Comparison of ENCODE assay signal across 17 cellular contexts in the genomic region with DNA sequence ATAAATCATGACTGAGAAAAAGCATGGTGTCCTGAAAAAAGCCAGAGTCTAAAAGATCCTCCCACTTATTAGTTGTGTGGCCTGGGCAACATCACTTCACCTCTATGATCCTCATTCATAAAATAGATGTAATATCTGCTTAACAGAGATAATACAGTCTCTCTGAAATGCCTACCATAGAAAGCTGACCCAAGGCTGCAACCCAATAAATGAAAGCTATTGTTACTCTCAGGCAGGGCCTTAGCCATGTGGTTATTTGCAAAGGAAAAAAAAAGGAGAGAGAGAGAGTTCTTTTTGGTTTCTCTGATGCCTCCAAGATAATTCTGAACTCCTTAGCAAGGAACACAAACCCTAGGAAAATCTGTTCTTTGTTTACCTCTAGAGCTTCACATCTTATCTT. TPM values are rescaled to one million over a fixed set of nuclear protein-coding genes. Genes with fewer than 3 reads are reported as not detected.
DNase-seq lines count a peak whose midpoint lies in the region; ATAC-seq and TF ChIP-seq lines count a peak whose summit lies in the region.
"Had no signal": no experiment of that assay in that cellular context is flagged by ENCODE, and none has a peak within 500 bp of the region (broad histone marks: within the 10 kb centered on the region; RNA-seq: fewer than 3 reads in every experiment).

No MANE protein-coding gene starts in this region.

- H3K36me3 ChIP-seq in SK-N-SH (replicated peaks in 1 of 2; ENCODE audit: control insufficient read depth in 1 of 2, insufficient read depth in 2 of 2, low read length in 1 of 2) (peaks cover 40 to 42% of the 10 kb centered on the region in 2 experiments), brain microvascular endothelial cell (replicated peaks) (no peaks in the 10 kb centered on the region), lower lobe of right lung (peaks cover 6% of the 10 kb centered on the region)
- H3K36me3 ChIP-seq: BLaER1, HAP-1 had no signal

- H3K27me3 ChIP-seq in SK-N-SH (ENCODE audit: insufficient read depth) = no peaks in the 10 kb centered on the region
- H3K27me3 ChIP-seq in brain microvascular endothelial cell (replicated peaks) = no peaks in the 10 kb centered on the region
- no peaks in the 10 kb centered on the region for H3K27me3 ChIP-seq in lower lobe of right lung (ENCODE audit: low read depth)
- H3K27me3 ChIP-seq: BLaER1 had no signal

- H3F3A ChIP-seq in SK-N-SH (replicated peaks; ENCODE audit: insufficient read depth) = no peaks in the 10 kb centered on the region

- no peak overlapping the region for H2AFZ ChIP-seq in SK-N-SH (ENCODE audit: low read depth)

- peak; percentile 53; the same call in 1 of the 3 replicates for ATAC-seq in SK-N-SH treated with all-trans-retinoic acid at 6 μM for 48 hours
- no peak for ATAC-seq in HG03521 (IDR thresholded peaks at IDR 0.05; ENCODE audit: unreplicated experiment)
- ATAC-seq in GM19023 (IDR thresholded peaks at IDR 0.05; ENCODE audit: unreplicated experiment) = no peak
- ATAC-seq in lower lobe of right lung = no peak

- DNase-seq in SK-N-SH (no peak), foreskin melanocyte (peak; percentile 80), pons (ENCODE audit: low spot score) (peak; percentile 85), brain microvascular endothelial cell (no peak), lower lobe of right lung (no peak)
- DNase-seq: Calu3; CD4-positive, CD25-positive, alpha-beta regulatory T cell; DMS79; EL; GOT3 had no signal

- intact Hi-C loops in lower lobe of right lung (cut with DNase I) = no loop called here

- POLR2A ChIA-PET in SK-N-SH (lab: Yijun Ruan, JAX) = no interaction called here

- no peak overlapping the region for H3K27ac ChIP-seq in SK-N-SH (ENCODE audit: low read depth in 2 of 2, low read length in 1 of 2)
- no peak overlapping the region for H3K27ac ChIP-seq in brain microvascular endothelial cell
- H3K27ac ChIP-seq in lower lobe of right lung = no peak overlapping the region
- H3K27ac ChIP-seq: 22Rv1, BLaER1, HL-60 had no signal

- no peak overlapping the region for H3K9ac ChIP-seq in SK-N-SH
- H3K9ac ChIP-seq: BLaER1 had no signal

- no peaks in the 10 kb centered on the region for H3K9me2 ChIP-seq in SK-N-SH

- H3K4me3 ChIP-seq in SK-N-SH (ENCODE audit: low read depth in 2 of 2, low read length in 1 of 2) = no peak overlapping the region
- no peak overlapping the region for H3K4me3 ChIP-seq in brain microvascular endothelial cell (ENCODE audit: low read depth, low read length)
- H3K4me3 ChIP-seq in lower lobe of right lung = no peak overlapping the region
- H3K4me3 ChIP-seq: BLaER1, HAP-1 had no signal

- H3K79me2 ChIP-seq in SK-N-SH (ENCODE audit: insufficient read depth) = peaks cover under 1% of the 10 kb centered on the region; the same call in 1 of the 2 replicates

- no peak overlapping the region for H3K4me2 ChIP-seq in SK-N-SH
- H3K4me2 ChIP-seq: BLaER1 had no signal

- TF ChIP-seq RAD21 in SK-N-SH (IDR thresholded peaks at IDR 0.05; ENCODE audit: low read length) = no peak

- no peaks in the 10 kb centered on the region for H3K4me1 ChIP-seq in SK-N-SH (ENCODE audit: control insufficient read depth in 1 of 2, insufficient read depth in 2 of 2, low read depth in 1 of 2, low read length in 1 of 2)
- peaks cover 6% of the 10 kb centered on the region for H3K4me1 ChIP-seq in lower lobe of right lung
- H3K4me1 ChIP-seq: BLaER1 had no signal

- no peak for TF ChIP-seq CTCF in SK-N-SH (IDR thresholded peaks at IDR 0.05)
- TF ChIP-seq CTCF in brain microvascular endothelial cell (IDR thresholded peaks at IDR 0.05; ENCODE audit: low read depth, low read length, missing control alignments) = no peak
- TF ChIP-seq CTCF in lower lobe of right lung (IDR thresholded peaks at IDR 0.05) = no peak

- in situ Hi-C loops in brain microvascular endothelial cell (cut with HindIII; ENCODE audit: low pct_ligation_motif_present, low sequenced_read_pairs) = loop anchor here (25.0 kb wide), 1 partner anchor 92 kb away; no protein-coding TSS in a partner anchor

- CTCF ChIA-PET in SK-N-SH (lab: Yijun Ruan, JAX) = no interaction called here

- no peaks in the 10 kb centered on the region; the same call in 1 of the 2 replicates for H4K20me1 ChIP-seq in SK-N-SH (ENCODE audit: insufficient read depth)
- H4K20me1 ChIP-seq: BLaER1 had no signal

- H3K9me3 ChIP-seq in SK-N-SH = no peaks in the 10 kb centered on the region
- no peaks in the 10 kb centered on the region for H3K9me3 ChIP-seq in lower lobe of right lung
- H3K9me3 ChIP-seq: BLaER1, HAP-1 had no signal

- no peak for TF ChIP-seq EP300 in SK-N-SH (IDR thresholded peaks at IDR 0.05; ENCODE audit: borderline replicate concordance in 1 of 2, low read depth in 1 of 2, low read length in 1 of 2)

TF ChIP-seq in SK-N-SH treated with all-trans-retinoic acid at 6 μM for 48 hours, 23 proteins besides CTCF, POLR2A, EP300 and RAD21 (continues in another document):
- TF ChIP-seq, protein P1, sequence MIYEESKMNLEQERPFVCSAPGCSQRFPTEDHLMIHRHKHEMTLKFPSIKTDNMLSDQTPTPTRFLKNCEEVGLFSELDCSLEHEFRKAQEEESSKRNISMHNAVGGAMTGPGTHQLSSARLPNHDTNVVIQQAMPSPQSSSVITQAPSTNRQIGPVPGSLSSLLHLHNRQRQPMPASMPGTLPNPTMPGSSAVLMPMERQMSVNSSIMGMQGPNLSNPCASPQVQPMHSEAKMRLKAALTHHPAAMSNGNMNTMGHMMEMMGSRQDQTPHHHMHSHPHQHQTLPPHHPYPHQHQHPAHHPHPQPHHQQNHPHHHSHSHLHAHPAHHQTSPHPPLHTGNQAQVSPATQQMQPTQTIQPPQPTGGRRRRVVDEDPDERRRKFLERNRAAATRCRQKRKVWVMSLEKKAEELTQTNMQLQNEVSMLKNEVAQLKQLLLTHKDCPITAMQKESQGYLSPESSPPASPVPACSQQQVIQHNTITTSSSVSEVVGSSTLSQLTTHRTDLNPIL (CRISPR knock-in tag; IDR thresholded peaks at IDR 0.05; ENCODE audit: low read depth) = no peak
- TF ChIP-seq RARB (CRISPR knock-in tag; IDR thresholded peaks at IDR 0.05) (no peak), ZNF8 (CRISPR knock-in tag; IDR thresholded peaks at IDR 0.05) (no peak), ISL1 (CRISPR knock-in tag; IDR thresholded peaks at IDR 0.05) (no peak), TCF4 (CRISPR knock-in tag; IDR thresholded peaks at IDR 0.05; ENCODE audit: borderline replicate concordance) (no peak), GLIS3 (CRISPR knock-in tag; IDR thresholded peaks at IDR 0.05) (no peak), ZNF565 (CRISPR knock-in tag; conservative IDR thresholded peaks at IDR 0.05; ENCODE audit: low read depth) (no peak), ESRRG (CRISPR knock-in tag; IDR thresholded peaks at IDR 0.05) (no peak)
- TF ChIP-seq, protein P2, sequence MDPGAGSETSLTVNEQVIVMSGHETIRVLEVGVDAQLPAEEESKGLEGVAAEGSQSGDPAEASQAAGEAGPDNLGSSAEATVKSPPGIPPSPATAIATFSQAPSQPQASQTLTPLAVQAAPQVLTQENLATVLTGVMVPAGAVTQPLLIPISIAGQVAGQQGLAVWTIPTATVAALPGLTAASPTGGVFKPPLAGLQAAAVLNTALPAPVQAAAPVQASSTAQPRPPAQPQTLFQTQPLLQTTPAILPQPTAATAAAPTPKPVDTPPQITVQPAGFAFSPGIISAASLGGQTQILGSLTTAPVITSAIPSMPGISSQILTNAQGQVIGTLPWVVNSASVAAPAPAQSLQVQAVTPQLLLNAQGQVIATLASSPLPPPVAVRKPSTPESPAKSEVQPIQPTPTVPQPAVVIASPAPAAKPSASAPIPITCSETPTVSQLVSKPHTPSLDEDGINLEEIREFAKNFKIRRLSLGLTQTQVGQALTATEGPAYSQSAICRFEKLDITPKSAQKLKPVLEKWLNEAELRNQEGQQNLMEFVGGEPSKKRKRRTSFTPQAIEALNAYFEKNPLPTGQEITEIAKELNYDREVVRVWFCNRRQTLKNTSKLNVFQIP (CRISPR knock-in tag; IDR thresholded peaks at IDR 0.05; ENCODE audit: borderline replicate concordance, low read depth) = no peak

TF ChIP-seq in SK-N-SH, 30 proteins besides CTCF, POLR2A, EP300 and RAD21:
- TF ChIP-seq GABPA (IDR thresholded peaks at IDR 0.05; ENCODE audit: low read depth) (no peak), NFIC (IDR thresholded peaks at IDR 0.05; ENCODE audit: borderline replicate concordance) (no peak), MEF2A (IDR thresholded peaks at IDR 0.05; ENCODE audit: borderline replicate concordance, low read depth) (no peak), GATA2 (CRISPR knock-in tag; IDR thresholded peaks at IDR 0.05) (no peak), FOXM1 (IDR thresholded peaks at IDR 0.05; ENCODE audit: low read depth) (no peak), CHD2 (IDR thresholded peaks at IDR 0.05; ENCODE audit: low read length, partially characterized antibody) (no peak), RCOR1 (IDR thresholded peaks at IDR 0.05; ENCODE audit: low read length) (no peak), TEAD4 (IDR thresholded peaks at IDR 0.05; ENCODE audit: borderline replicate concordance, insufficient read depth) (no peak), SIN3A (IDR thresholded peaks at IDR 0.05; ENCODE audit: borderline replicate concordance, low read depth, low read length) (no peak), TAF1 (IDR thresholded peaks at IDR 0.05; ENCODE audit: borderline replicate concordance, low read depth, low read length) (no peak), SMC3 (IDR thresholded peaks at IDR 0.05; ENCODE audit: low read depth, low read length) (no peak)
TF ChIP-seq in SK-N-SH: peak in this region for 0.

RNA-seq across cellular contexts. Expression of a gene that starts 7.9 kb away (rescaled TPM):
- 7.0 and 7.6 TPM in 2 replicates for polyA plus RNA-seq in SK-N-SH (2012; rRNA removed)
- 6.5 and 6.8 TPM in 2 replicates for polyA plus RNA-seq in SK-N-SH (2012; cell fraction: cytosol; rRNA removed)
- 11.8 and 14.4 TPM in 2 replicates for polyA plus RNA-seq in SK-N-SH (2012; cell fraction: nucleus; rRNA removed)
- 13.9 TPM for total RNA-seq in lower lobe of right lung
- total RNA-seq: Calu3; CD4-positive, CD25-positive, alpha-beta regulatory T cell had no signal
- polyA plus RNA-seq: CD4-positive, CD25-positive, alpha-beta regulatory T cell had no signal

Comparison
In these comparisons a context has a peak if more than half of its experiments do, and no peak if none do; other contexts are left out.
1. DNase-seq: peak in foreskin melanocyte (single experiment) and pons (single experiment); none in SK-N-SH (single experiment), brain microvascular endothelial cell (single experiment) and lower lobe of right lung (single experiment).